ENCODE assay signal across 1 cellular context in genomic region chr11:100863080-100863581, GRCh38.
TF ChIP-seq lines count a peak whose summit lies in the region.

No MANE protein-coding gene starts in this region.

TF ChIP-seq in K562, 482 proteins besides CTCF, POLR2A, EP300 and RAD21 (continued from another document and continues in another):
- TF ChIP-seq UBTF (IDR thresholded peaks at IDR 0.05; ENCODE audit: borderline replicate concordance in 1 of 2, low read depth in 2 of 2, low read length in 2 of 2) (no peak), HCFC1 (IDR thresholded peaks at IDR 0.05; ENCODE audit: low read depth, low read length) (no peak), SREBF2 (CRISPR knock-in tag; IDR thresholded peaks at IDR 0.05) (no peak), NBN (IDR thresholded peaks at IDR 0.05; ENCODE audit: low read depth) (0 out of 2 replicates have a peak, but pooled peaks have one; percentile 47), MGA (IDR thresholded peaks at IDR 0.05) (no peak), MITF (IDR thresholded peaks at IDR 0.05) (no peak), ZNF512 (tag; IDR thresholded peaks at IDR 0.05) (no peak), ETV1 (tag; conservative IDR thresholded peaks at IDR 0.05; ENCODE audit: low read depth) (no peak), SMAD1 (IDR thresholded peaks at IDR 0.05; ENCODE audit: low read depth, low read length, partially characterized antibody) (no peak), ESRRA (IDR thresholded peaks at IDR 0.05; ENCODE audit: borderline replicate concordance, low read depth) (no peak), PATZ1 (CRISPR knock-in tag; IDR thresholded peaks at IDR 0.05; ENCODE audit: borderline replicate concordance) (no peak), SFPQ (IDR thresholded peaks at IDR 0.05; ENCODE audit: low read depth, low read length) (no peak), NCOA6 (IDR thresholded peaks at IDR 0.05) (no peak), SMARCA4 (IDR thresholded peaks at IDR 0.05) (peak; percentile 86), ZNF780A (CRISPR knock-in tag; IDR thresholded peaks at IDR 0.05) (no peak), ZBTB49 (CRISPR knock-in tag; IDR thresholded peaks at IDR 0.05; ENCODE audit: borderline replicate concordance) (no peak), ZBTB7A (IDR thresholded peaks at IDR 0.05; ENCODE audit: borderline replicate concordance, control insufficient read depth, low read depth, low read length) (no peak), ZNF41 (CRISPR knock-in tag; conservative IDR thresholded peaks at IDR 0.05) (no peak), ELK1 (CRISPR knock-in tag; IDR thresholded peaks at IDR 0.05) (no peak), SP2 (IDR thresholded peaks at IDR 0.05; ENCODE audit: extremely low read depth, low read depth, low read length, poor library complexity, severe bottlenecking) (no peak), RFX7 (CRISPR knock-in tag; IDR thresholded peaks at IDR 0.05) (no peak), HMBOX1 (IDR thresholded peaks at IDR 0.05) (peak; percentile 90), YBX1 (IDR thresholded peaks at IDR 0.05) (no peak), RBM15 (IDR thresholded peaks at IDR 0.05; ENCODE audit: insufficient read depth, low read length) (no peak), MCM2 (IDR thresholded peaks at IDR 0.05; ENCODE audit: low read depth) (no peak)
